Comparison of ENCODE assay signal across 6 cellular contexts in the genomic region with DNA sequence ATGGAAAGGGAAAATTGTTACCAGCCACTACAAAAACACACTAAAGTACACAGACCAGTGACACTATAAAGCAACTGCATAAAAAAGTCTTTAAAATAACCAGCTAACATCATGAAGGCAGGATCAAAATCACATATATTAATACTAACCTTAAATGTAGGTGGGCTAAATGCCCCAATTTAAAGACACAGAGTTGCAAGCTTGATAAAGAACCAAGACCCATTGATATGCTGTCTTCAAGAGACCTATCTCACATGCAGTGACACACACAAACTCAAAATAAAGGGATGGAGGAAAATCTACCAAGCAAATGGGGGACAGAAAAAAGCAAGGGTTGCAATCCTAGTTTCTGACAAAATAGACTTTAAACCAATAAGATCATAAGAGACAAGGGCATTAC.
"Had no signal": no experiment of that assay in that cellular context is flagged by ENCODE, and none has a peak within 500 bp of the region (broad histone marks: within the 10 kb centered on the region; RNA-seq: fewer than 3 reads in every experiment).

No MANE protein-coding gene starts in this region.

- H3K27ac ChIP-seq: HL-60, KMS-11 had no signal

- DNase-seq: IMR-90, KBM-7, KG1 had no signal

- H3K4me3 ChIP-seq: K562 had no signal
